In the genomic region with DNA sequence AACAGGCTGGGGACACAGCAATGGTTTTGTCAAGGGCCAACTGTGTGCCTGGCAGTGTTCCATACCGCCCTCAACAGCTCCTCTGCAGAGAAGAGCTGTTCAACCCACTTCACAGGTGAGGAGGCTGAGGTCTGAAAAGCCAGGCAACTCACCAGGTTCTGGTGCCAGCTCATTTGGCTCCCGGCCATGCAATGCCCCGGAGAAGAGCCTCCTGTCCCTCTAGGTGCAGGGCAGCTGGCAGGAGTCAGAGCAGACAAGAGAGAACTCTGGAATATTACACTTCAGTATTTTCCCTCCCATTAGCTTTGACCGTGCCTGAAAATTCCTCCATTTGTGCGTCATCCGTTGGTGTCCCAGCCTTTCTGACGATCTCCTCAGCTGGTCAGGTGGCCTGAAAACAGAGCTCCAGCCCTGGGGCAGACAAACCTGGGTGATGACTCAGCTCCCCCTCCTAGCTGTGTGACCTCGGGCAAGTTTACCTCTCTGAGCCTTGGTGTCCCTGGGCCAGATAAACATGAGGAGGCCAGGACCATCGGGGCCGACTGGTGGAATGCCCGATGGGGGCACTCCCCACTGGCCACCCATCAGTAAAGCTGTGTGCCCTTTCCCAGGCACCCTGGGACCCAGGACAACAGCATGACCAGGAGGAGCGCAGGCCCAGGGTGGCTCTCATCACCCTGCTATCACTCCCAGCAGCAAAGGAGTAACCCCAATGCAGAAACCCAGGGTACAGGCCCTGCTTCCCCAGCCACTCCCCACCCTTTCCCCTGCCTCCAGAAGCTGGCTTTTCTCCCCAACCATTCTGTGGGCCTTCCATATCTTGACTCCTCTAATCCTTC, we compare ENCODE assay signal across 1 cellular context.
TF ChIP-seq lines count a peak whose summit lies in the region.

No MANE protein-coding gene starts in this region.

TF ChIP-seq in A549, 52 proteins besides CTCF, POLR2A, EP300 and RAD21 (continued from another document):
- TF ChIP-seq FOSL2 (IDR thresholded peaks at IDR 0.05): peak; percentile 42; the same call in 1 of the 2 replicates
- peak; percentile 95 for TF ChIP-seq FOSL2 (CRISPR knock-in tag; IDR thresholded peaks at IDR 0.05)
- TF ChIP-seq, protein P1, sequence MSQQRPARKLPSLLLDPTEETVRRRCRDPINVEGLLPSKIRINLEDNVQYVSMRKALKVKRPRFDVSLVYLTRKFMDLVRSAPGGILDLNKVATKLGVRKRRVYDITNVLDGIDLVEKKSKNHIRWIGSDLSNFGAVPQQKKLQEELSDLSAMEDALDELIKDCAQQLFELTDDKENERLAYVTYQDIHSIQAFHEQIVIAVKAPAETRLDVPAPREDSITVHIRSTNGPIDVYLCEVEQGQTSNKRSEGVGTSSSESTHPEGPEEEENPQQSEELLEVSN (IDR thresholded peaks at IDR 0.05; ENCODE audit: borderline replicate concordance, low read depth): no peak; the same call in 1 of the 2 replicates
- TF ChIP-seq, protein P2, sequence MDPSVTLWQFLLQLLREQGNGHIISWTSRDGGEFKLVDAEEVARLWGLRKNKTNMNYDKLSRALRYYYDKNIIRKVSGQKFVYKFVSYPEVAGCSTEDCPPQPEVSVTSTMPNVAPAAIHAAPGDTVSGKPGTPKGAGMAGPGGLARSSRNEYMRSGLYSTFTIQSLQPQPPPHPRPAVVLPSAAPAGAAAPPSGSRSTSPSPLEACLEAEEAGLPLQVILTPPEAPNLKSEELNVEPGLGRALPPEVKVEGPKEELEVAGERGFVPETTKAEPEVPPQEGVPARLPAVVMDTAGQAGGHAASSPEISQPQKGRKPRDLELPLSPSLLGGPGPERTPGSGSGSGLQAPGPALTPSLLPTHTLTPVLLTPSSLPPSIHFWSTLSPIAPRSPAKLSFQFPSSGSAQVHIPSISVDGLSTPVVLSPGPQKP (IDR thresholded peaks at IDR 0.05; ENCODE audit: low read depth, low read length): no peak
- TF ChIP-seq PHF8 (IDR thresholded peaks at IDR 0.05; ENCODE audit: borderline replicate concordance, low read depth): no peak
- TF ChIP-seq, protein P3, sequence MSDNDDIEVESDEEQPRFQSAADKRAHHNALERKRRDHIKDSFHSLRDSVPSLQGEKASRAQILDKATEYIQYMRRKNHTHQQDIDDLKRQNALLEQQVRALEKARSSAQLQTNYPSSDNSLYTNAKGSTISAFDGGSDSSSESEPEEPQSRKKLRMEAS (IDR thresholded peaks at IDR 0.05): peak; percentile 65
- TF ChIP-seq KDM5A (IDR thresholded peaks at IDR 0.05): no peak
- no peak for TF ChIP-seq NFE2L2 (conservative IDR thresholded peaks at IDR 0.05; ENCODE audit: low read length)
- TF ChIP-seq, protein P4, sequence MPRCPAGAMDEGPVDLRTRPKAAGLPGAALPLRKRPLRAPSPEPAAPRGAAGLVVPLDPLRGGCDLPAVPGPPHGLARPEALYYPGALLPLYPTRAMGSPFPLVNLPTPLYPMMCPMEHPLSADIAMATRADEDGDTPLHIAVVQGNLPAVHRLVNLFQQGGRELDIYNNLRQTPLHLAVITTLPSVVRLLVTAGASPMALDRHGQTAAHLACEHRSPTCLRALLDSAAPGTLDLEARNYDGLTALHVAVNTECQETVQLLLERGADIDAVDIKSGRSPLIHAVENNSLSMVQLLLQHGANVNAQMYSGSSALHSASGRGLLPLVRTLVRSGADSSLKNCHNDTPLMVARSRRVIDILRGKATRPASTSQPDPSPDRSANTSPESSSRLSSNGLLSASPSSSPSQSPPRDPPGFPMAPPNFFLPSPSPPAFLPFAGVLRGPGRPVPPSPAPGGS (IDR thresholded peaks at IDR 0.05): no peak
- TF ChIP-seq CEBPB (IDR thresholded peaks at IDR 0.05): peak in 1 of 2 experiments; percentile 42; a peak in 1 of 4 replicates
- no peak for TF ChIP-seq TFCP2L1 (CRISPR knock-in tag; IDR thresholded peaks at IDR 0.05)
- no peak; the same call in 2 of the 3 replicates for TF ChIP-seq SMC3 (IDR thresholded peaks at IDR 0.05)
- peak; percentile 78 for TF ChIP-seq JUNB (IDR thresholded peaks at IDR 0.05)
- TF ChIP-seq ZFP36 (IDR thresholded peaks at IDR 0.05; ENCODE audit: borderline replicate concordance, partially characterized antibody): peak; percentile 89
- no peak for TF ChIP-seq RNF2 (IDR thresholded peaks at IDR 0.05; ENCODE audit: borderline replicate concordance, low read depth)
- TF ChIP-seq RFX5 (IDR thresholded peaks at IDR 0.05): no peak
- TF ChIP-seq, protein P5, sequence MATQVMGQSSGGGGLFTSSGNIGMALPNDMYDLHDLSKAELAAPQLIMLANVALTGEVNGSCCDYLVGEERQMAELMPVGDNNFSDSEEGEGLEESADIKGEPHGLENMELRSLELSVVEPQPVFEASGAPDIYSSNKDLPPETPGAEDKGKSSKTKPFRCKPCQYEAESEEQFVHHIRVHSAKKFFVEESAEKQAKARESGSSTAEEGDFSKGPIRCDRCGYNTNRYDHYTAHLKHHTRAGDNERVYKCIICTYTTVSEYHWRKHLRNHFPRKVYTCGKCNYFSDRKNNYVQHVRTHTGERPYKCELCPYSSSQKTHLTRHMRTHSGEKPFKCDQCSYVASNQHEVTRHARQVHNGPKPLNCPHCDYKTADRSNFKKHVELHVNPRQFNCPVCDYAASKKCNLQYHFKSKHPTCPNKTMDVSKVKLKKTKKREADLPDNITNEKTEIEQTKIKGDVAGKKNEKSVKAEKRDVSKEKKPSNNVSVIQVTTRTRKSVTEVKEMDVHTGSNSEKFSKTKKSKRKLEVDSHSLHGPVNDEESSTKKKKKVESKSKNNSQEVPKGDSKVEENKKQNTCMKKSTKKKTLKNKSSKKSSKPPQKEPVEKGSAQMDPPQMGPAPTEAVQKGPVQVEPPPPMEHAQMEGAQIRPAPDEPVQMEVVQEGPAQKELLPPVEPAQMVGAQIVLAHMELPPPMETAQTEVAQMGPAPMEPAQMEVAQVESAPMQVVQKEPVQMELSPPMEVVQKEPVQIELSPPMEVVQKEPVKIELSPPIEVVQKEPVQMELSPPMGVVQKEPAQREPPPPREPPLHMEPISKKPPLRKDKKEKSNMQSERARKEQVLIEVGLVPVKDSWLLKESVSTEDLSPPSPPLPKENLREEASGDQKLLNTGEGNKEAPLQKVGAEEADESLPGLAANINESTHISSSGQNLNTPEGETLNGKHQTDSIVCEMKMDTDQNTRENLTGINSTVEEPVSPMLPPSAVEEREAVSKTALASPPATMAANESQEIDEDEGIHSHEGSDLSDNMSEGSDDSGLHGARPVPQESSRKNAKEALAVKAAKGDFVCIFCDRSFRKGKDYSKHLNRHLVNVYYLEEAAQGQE (IDR thresholded peaks at IDR 0.05): no peak; the same call in none of the 2 replicates
- TF ChIP-seq HOXB5 (CRISPR knock-in tag; IDR thresholded peaks at IDR 0.05): 0 out of 2 replicates have a peak, but pooled peaks have one; percentile 14
- TF ChIP-seq CBX8 (IDR thresholded peaks at IDR 0.05): no peak
- TF ChIP-seq HOXB13 (CRISPR knock-in tag; IDR thresholded peaks at IDR 0.05; ENCODE audit: low read depth): no peak
- TF ChIP-seq, protein P6, sequence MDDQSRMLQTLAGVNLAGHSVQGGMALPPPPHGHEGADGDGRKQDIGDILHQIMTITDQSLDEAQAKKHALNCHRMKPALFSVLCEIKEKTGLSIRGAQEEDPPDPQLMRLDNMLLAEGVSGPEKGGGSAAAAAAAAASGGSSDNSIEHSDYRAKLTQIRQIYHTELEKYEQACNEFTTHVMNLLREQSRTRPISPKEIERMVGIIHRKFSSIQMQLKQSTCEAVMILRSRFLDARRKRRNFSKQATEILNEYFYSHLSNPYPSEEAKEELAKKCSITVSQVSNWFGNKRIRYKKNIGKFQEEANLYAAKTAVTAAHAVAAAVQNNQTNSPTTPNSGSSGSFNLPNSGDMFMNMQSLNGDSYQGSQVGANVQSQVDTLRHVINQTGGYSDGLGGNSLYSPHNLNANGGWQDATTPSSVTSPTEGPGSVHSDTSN (IDR thresholded peaks at IDR 0.05): peak; percentile 80
- TF ChIP-seq, protein P7, sequence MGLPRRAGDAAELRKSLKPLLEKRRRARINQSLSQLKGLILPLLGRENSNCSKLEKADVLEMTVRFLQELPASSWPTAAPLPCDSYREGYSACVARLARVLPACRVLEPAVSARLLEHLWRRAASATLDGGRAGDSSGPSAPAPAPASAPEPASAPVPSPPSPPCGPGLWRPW (IDR thresholded peaks at IDR 0.05): no peak
- TF ChIP-seq RARB (CRISPR knock-in tag; IDR thresholded peaks at IDR 0.05): no peak
- no peak for TF ChIP-seq EHMT2 (IDR thresholded peaks at IDR 0.05; ENCODE audit: low read depth)
- TF ChIP-seq, protein P8, sequence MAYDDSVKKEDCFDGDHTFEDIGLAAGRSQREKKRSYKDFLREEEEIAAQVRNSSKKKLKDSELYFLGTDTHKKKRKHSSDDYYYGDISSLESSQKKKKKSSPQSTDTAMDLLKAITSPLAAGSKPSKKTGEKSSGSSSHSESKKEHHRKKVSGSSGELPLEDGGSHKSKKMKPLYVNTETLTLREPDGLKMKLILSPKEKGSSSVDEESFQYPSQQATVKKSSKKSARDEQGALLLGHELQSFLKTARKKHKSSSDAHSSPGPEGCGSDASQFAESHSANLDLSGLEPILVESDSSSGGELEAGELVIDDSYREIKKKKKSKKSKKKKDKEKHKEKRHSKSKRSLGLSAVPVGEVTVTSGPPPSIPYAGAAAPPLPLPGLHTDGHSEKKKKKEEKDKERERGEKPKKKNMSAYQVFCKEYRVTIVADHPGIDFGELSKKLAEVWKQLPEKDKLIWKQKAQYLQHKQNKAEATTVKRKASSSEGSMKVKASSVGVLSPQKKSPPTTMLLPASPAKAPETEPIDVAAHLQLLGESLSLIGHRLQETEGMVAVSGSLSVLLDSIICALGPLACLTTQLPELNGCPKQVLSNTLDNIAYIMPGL (CRISPR knock-in tag; IDR thresholded peaks at IDR 0.05; ENCODE audit: borderline replicate concordance): no peak
- TF ChIP-seq ZNF302 (CRISPR knock-in tag; IDR thresholded peaks at IDR 0.05): no peak
- no peak for TF ChIP-seq CHD4 (IDR thresholded peaks at IDR 0.05; ENCODE audit: borderline replicate concordance)
- TF ChIP-seq SREBF2 (IDR thresholded peaks at IDR 0.05): no peak
- TF ChIP-seq RCOR1 (IDR thresholded peaks at IDR 0.05; ENCODE audit: low read depth, low read length): peak; percentile 75; the same call in 1 of the 2 replicates
- no peak for TF ChIP-seq NPAS2 (CRISPR knock-in tag; IDR thresholded peaks at IDR 0.05; ENCODE audit: borderline replicate concordance)
- TF ChIP-seq HOXA7 (CRISPR knock-in tag; IDR thresholded peaks at IDR 0.05): no peak; the same call in 1 of the 2 replicates
- TF ChIP-seq POLR2AphosphoS2 (conservative IDR thresholded peaks at IDR 0.05; ENCODE audit: low read length): no peak
- no peak for TF ChIP-seq CHD2 (IDR thresholded peaks at IDR 0.05; ENCODE audit: low read length, partially characterized antibody)
- TF ChIP-seq HDAC2 (IDR thresholded peaks at IDR 0.05): no peak; the same call in 1 of the 2 replicates
- no peak for TF ChIP-seq EHF (CRISPR knock-in tag; IDR thresholded peaks at IDR 0.05)
- peak in 1 of 2 experiments; percentile 79; a peak in 4 of 5 replicates for TF ChIP-seq JUN (IDR thresholded peaks at IDR 0.05)
- no peak for TF ChIP-seq ZSCAN20 (CRISPR knock-in tag; IDR thresholded peaks at IDR 0.05)
- TF ChIP-seq, protein P9, sequence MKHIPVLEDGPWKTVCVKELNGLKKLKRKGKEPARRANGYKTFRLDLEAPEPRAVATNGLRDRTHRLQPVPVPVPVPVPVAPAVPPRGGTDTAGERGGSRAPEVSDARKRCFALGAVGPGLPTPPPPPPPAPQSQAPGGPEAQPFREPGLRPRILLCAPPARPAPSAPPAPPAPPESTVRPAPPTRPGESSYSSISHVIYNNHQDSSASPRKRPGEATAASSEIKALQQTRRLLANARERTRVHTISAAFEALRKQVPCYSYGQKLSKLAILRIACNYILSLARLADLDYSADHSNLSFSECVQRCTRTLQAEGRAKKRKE (CRISPR knock-in tag; IDR thresholded peaks at IDR 0.05; ENCODE audit: low read depth): no peak
- TF ChIP-seq ZC3H11A (IDR thresholded peaks at IDR 0.05): no peak
- no peak for TF ChIP-seq FOSB (CRISPR knock-in tag; IDR thresholded peaks at IDR 0.05)
- TF ChIP-seq KDM1A (IDR thresholded peaks at IDR 0.05; ENCODE audit: low read depth): peak; percentile 83
- TF ChIP-seq, protein P10, sequence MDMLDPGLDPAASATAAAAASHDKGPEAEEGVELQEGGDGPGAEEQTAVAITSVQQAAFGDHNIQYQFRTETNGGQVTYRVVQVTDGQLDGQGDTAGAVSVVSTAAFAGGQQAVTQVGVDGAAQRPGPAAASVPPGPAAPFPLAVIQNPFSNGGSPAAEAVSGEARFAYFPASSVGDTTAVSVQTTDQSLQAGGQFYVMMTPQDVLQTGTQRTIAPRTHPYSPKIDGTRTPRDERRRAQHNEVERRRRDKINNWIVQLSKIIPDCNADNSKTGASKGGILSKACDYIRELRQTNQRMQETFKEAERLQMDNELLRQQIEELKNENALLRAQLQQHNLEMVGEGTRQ (IDR thresholded peaks at IDR 0.05): peak; percentile 82
- no peak for TF ChIP-seq CBX2 (IDR thresholded peaks at IDR 0.05; ENCODE audit: borderline replicate concordance, low read depth)
- TF ChIP-seq TP53 (CRISPR knock-in tag; IDR thresholded peaks at IDR 0.05): no peak
